Comparison of ENCODE assay signal across 10 cellular contexts in the genomic region with DNA sequence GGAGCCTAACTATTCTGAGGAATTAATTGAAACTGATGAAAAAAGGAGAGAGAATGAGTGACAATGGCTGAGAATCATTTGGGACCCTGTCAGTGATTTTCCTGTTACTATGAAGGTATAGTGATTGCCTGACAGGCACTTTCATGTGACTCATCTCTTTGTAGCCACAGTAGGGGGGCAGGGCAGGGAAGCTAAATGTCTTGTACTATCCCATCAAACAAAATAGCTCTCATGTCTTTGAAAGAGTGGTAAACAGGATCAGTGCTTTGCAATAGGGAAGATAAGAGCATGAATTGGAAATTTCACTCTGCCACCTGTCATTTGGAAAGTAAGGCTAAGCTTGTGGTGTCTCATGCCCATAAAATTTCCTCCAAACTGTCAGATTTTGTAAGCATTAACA.
DNase-seq lines count a peak whose midpoint lies in the region; ATAC-seq, FAIRE-seq and TF ChIP-seq lines count a peak whose summit lies in the region.
"Had no signal": no experiment of that assay in that cellular context is flagged by ENCODE, and none has a peak within 500 bp of the region (broad histone marks: within the 10 kb centered on the region; RNA-seq: fewer than 3 reads in every experiment).

No MANE protein-coding gene starts in this region.

- H3K9me1 ChIP-seq in K562 (ENCODE audit: control insufficient read depth, insufficient read depth, low read length) = no peaks in the 10 kb centered on the region

- TF ChIP-seq CTCF in OCI-LY7 (conservative IDR thresholded peaks at IDR 0.05; ENCODE audit: low read length) = no peak
- no peak for TF ChIP-seq CTCF in K562 (IDR thresholded peaks at IDR 0.05 in 2 of 3, conservative IDR thresholded peaks at IDR 0.05 in 1 of 3; ENCODE audit: insufficient read depth in 2 of 3, low read depth in 1 of 3, low read length in 3 of 3)
- TF ChIP-seq CTCF in osteocyte (IDR thresholded peaks at IDR 0.05) = no peak

- H3K9me2 ChIP-seq in OCI-LY7 (ENCODE audit: insufficient read depth, low read length) = no peaks in the 10 kb centered on the region

- H3K9me3 ChIP-seq in OCI-LY7 (ENCODE audit: low read length) = no peaks in the 10 kb centered on the region
- no peaks in the 10 kb centered on the region for H3K9me3 ChIP-seq in K562 (replicated peaks; ENCODE audit: control insufficient read depth, insufficient read depth, low read depth, low read length)
- H3K9me3 ChIP-seq: BLaER1, spleen had no signal

- H2AFZ ChIP-seq in OCI-LY7 (ENCODE audit: low read length) (no peak overlapping the region), K562 (ENCODE audit: low read depth, low read length) (no peak overlapping the region)

- no peaks in the 10 kb centered on the region for H3K27me3 Mint-ChIP-seq in osteocyte (ENCODE audit: unreplicated experiment)

- H3K4me3 ChIP-seq in OCI-LY7 (ENCODE audit: low read depth, low read length, poor library complexity, severe bottlenecking) (no peak overlapping the region), K562 (no peak overlapping the region)
- H3K4me3 ChIP-seq: BLaER1, spleen had no signal

- in situ Hi-C loops in K562 (cut with MboI) = no loop called here

- FAIRE-seq in K562 (lab: Jason Lieb, UNC) = peak; percentile 37

- intact Hi-C loops in OCI-LY7 (cut with micrococcal nuclease; ENCODE audit: unreplicated experiment) (no loop called here), K562 (cut with micrococcal nuclease) (no loop called here)

- no peaks in the 10 kb centered on the region for H3K36me3 Mint-ChIP-seq in osteocyte (ENCODE audit: unreplicated experiment)

- TF ChIP-seq RAD21 in K562 (CRISPR knock-in tag; conservative IDR thresholded peaks at IDR 0.05 in 1 of 2, IDR thresholded peaks at IDR 0.05 in 1 of 2) = no peak

- H3K4me1 Mint-ChIP-seq in osteocyte (ENCODE audit: unreplicated experiment) = peaks cover 1% of the 10 kb centered on the region

- H3K79me2 ChIP-seq in OCI-LY7 (ENCODE audit: insufficient read depth, low read depth, low read length) = no peaks in the 10 kb centered on the region
- no peaks in the 10 kb centered on the region for H3K79me2 ChIP-seq in K562 (ENCODE audit: control insufficient read depth, insufficient read depth, low read length)

- CTCF ChIA-PET in OCI-LY7 (lab: Charles Lee; ENCODE audit: unreplicated experiment) = no interaction called here
- CTCF ChIA-PET in K562 (lab: Yijun Ruan, JAX; ENCODE audit: low intra/inter-chr PET ratio) = no interaction called here

- H3K27ac ChIP-seq in OCI-LY7 (ENCODE audit: low read depth, low read length, poor library complexity, severe bottlenecking) (no peak overlapping the region), K562 (ENCODE audit: extremely low read depth, low read depth, low read length) (no peak overlapping the region)
- H3K27ac ChIP-seq: BLaER1, spleen had no signal

- H3K27me3 ChIP-seq in K562 (ENCODE audit: control insufficient read depth in 2 of 2, insufficient read depth in 2 of 2, low read length in 2 of 2) = no peaks in the 10 kb centered on the region
- H3K27me3 ChIP-seq: BLaER1, spleen had no signal

- H4K20me1 ChIP-seq in OCI-LY7 (ENCODE audit: insufficient read depth, low read length) = no peaks in the 10 kb centered on the region
- no peaks in the 10 kb centered on the region for H4K20me1 ChIP-seq in K562 (replicated peaks; ENCODE audit: control insufficient read depth, insufficient read depth, low read length)
- H4K20me1 ChIP-seq: BLaER1 had no signal

- POLR2A ChIA-PET in OCI-LY7 (lab: Charles Lee) (interaction anchor here (0.6 to 1.2 kb wide), 4 partner anchors 18 to 40 kb away, joined by 3 to 4 read pairs (median 4); no protein-coding TSS in a partner anchor), K562 (lab: Yijun Ruan, JAX) (interaction anchor here (1.3 to 1.7 kb wide), 2 partner anchors 15 to 26 kb away, joined by 4 read pairs; no protein-coding TSS in a partner anchor)

- no peak overlapping the region for H3K27ac Mint-ChIP-seq in osteocyte (ENCODE audit: unreplicated experiment)

- no peak overlapping the region for H3K4me3 Mint-ChIP-seq in osteocyte (ENCODE audit: unreplicated experiment)

- H3K4me2 ChIP-seq in OCI-LY7 (ENCODE audit: low read length) = no peak overlapping the region
- H3K4me2 ChIP-seq in K562 (ENCODE audit: insufficient read depth, low read length) = no peak overlapping the region
- H3K4me2 ChIP-seq: BLaER1 had no signal

- TF ChIP-seq POLR2A in K562 (conservative IDR thresholded peaks at IDR 0.05) = no peak

- no peak for ATAC-seq in K562
- no peak for ATAC-seq in GM21825 (IDR thresholded peaks at IDR 0.05; ENCODE audit: unreplicated experiment)

- TF ChIP-seq EP300 in K562 (IDR thresholded peaks at IDR 0.05; ENCODE audit: low read length) = no peak

- DNase-seq in activated CD8-positive, alpha-beta memory T cell treated with anti-CD3 and anti-CD28 coated beads, Interleukin-2, amount 50 U/mL, for 4 hours = peak; percentile 41
- no peak for DNase-seq in activated CD8-positive, alpha-beta memory T cell treated with anti-CD3 and anti-CD28 coated beads, Interleukin-2, amount 50 U/mL, for 48 hours
- DNase-seq in OCI-LY7 (ENCODE audit: low spot score) = no peak
- peak in 2 of 4 experiments; percentile 22 to 26 for DNase-seq in K562 (ENCODE audit: extremely low read depth in 1 of 4, low spot score in 3 of 4)
- peak; percentile 16 to 22 for DNase-seq in stimulated activated CD8-positive, alpha-beta memory T cell treated with anti-CD3 and anti-CD28 coated beads, Interleukin-15, amount 100 ng/mL, for 48 hours (ENCODE audit: low read depth in 2 of 2)
- no peak for DNase-seq in HuH-7 (ENCODE audit: low spot score)
- DNase-seq in osteocyte (ENCODE audit: extremely low spot score, unreplicated experiment) = no peak
- DNase-seq: spleen had no signal

- H3K36me3 ChIP-seq in OCI-LY7 (ENCODE audit: insufficient read depth, low read length) (peaks cover 92% of the 10 kb centered on the region), K562 (ENCODE audit: control insufficient read depth, insufficient read depth, low read length) (peaks cover 56% of the 10 kb centered on the region; the same call in 2 of the 3 replicates)

- H3K9me3 Mint-ChIP-seq in osteocyte (ENCODE audit: unreplicated experiment) = no peaks in the 10 kb centered on the region

- BruUV-seq in OCI-LY7 (replicated peaks; lab: Mats Ljungman, UMichigan) = TSS peak; percentile 6
- BruUV-seq in K562 (replicated peaks; lab: Mats Ljungman, UMichigan) = no TSS peak

- H3K4me1 ChIP-seq in OCI-LY7 (ENCODE audit: insufficient read depth, low read length, poor library complexity, severe bottlenecking) (peaks cover 19% of the 10 kb centered on the region), K562 (replicated peaks in 1 of 2; ENCODE audit: control insufficient read depth in 2 of 2, insufficient read depth in 2 of 2, low read length in 2 of 2) (no peaks in the 10 kb centered on the region; a peak in 1 of 5 replicates)

- no peak overlapping the region for H3K9ac ChIP-seq in K562 (ENCODE audit: insufficient read depth in 1 of 2, low read depth in 2 of 2, low read length in 2 of 2)
- H3K9ac ChIP-seq: BLaER1 had no signal

TF ChIP-seq in K562, 482 proteins besides CTCF, POLR2A, EP300 and RAD21 (continues in another document):
- TF ChIP-seq JUND (IDR thresholded peaks at IDR 0.05; ENCODE audit: borderline replicate concordance, low read depth, low read length) (peak; percentile 45; the same call in 1 of the 2 replicates), JUND (tag; IDR thresholded peaks at IDR 0.05; ENCODE audit: borderline replicate concordance, low read depth, low read length) (no peak; the same call in 2 of the 3 replicates), FOSL1 (tag; conservative IDR thresholded peaks at IDR 0.05) (peak; percentile 60)
- TF ChIP-seq, protein P1, sequence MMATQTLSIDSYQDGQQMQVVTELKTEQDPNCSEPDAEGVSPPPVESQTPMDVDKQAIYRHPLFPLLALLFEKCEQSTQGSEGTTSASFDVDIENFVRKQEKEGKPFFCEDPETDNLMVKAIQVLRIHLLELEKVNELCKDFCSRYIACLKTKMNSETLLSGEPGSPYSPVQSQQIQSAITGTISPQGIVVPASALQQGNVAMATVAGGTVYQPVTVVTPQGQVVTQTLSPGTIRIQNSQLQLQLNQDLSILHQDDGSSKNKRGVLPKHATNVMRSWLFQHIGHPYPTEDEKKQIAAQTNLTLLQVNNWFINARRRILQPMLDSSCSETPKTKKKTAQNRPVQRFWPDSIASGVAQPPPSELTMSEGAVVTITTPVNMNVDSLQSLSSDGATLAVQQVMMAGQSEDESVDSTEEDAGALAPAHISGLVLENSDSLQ (IDR thresholded peaks at IDR 0.05) = peak; percentile 49; the same call in 1 of the 2 replicates
- TF ChIP-seq, protein P2, sequence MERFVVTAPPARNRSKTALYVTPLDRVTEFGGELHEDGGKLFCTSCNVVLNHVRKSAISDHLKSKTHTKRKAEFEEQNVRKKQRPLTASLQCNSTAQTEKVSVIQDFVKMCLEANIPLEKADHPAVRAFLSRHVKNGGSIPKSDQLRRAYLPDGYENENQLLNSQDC (CRISPR knock-in tag; IDR thresholded peaks at IDR 0.05) = no peak
- TF ChIP-seq, protein P3, sequence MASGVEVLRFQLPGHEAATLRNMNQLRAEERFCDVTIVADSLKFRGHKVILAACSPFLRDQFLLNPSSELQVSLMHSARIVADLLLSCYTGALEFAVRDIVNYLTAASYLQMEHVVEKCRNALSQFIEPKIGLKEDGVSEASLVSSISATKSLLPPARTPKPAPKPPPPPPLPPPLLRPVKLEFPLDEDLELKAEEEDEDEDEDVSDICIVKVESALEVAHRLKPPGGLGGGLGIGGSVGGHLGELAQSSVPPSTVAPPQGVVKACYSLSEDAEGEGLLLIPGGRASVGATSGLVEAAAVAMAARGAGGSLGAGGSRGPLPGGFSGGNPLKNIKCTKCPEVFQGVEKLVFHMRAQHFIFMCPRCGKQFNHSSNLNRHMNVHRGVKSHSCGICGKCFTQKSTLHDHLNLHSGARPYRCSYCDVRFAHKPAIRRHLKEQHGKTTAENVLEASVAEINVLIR (CRISPR knock-in tag; IDR thresholded peaks at IDR 0.05) = no peak

Comparison
In these comparisons a context has a peak if more than half of its experiments do, and no peak if none do; other contexts are left out.
1. DNase-seq: peak in activated CD8-positive, alpha-beta memory T cell treated with anti-CD3 and anti-CD28 coated beads, Interleukin-2, amount 50 U/mL, for 4 hours (single experiment) and stimulated activated CD8-positive, alpha-beta memory T cell treated with anti-CD3 and anti-CD28 coated beads, Interleukin-15, amount 100 ng/mL, for 48 hours (2 of 2); none in activated CD8-positive, alpha-beta memory T cell treated with anti-CD3 and anti-CD28 coated beads, Interleukin-2, amount 50 U/mL, for 48 hours (single experiment), OCI-LY7 (single experiment), HuH-7 (single experiment) and osteocyte (single experiment).